Comparison of ENCODE assay signal across 1 cellular context in genomic region chr4:158769175-158769831, GRCh38.
TF ChIP-seq lines count a peak whose summit lies in the region.

No MANE protein-coding gene starts in this region.

TF ChIP-seq in GM23338, 12 proteins besides CTCF, POLR2A, EP300 and RAD21:
- TF ChIP-seq ZNF462 (CRISPR knock-in tag; IDR thresholded peaks at IDR 0.05) (no peak), EZH2phosphoT487 (IDR thresholded peaks at IDR 0.05; ENCODE audit: unreplicated experiment) (no peak), JUNB (IDR thresholded peaks at IDR 0.05; ENCODE audit: unreplicated experiment) (no peak), ZNF114 (CRISPR knock-in tag; IDR thresholded peaks at IDR 0.05) (no peak), REST (IDR thresholded peaks at IDR 0.05; ENCODE audit: unreplicated experiment) (no peak), ETS1 (IDR thresholded peaks at IDR 0.05) (no peak), NANOG (IDR thresholded peaks at IDR 0.05; ENCODE audit: borderline replicate concordance) (no peak), EZH2 (IDR thresholded peaks at IDR 0.05; ENCODE audit: low read depth, unreplicated experiment) (no peak)
TF ChIP-seq in GM23338: peak in this region for 0.
